Comparison of ENCODE assay signal across 8 cellular contexts in the genomic region with DNA sequence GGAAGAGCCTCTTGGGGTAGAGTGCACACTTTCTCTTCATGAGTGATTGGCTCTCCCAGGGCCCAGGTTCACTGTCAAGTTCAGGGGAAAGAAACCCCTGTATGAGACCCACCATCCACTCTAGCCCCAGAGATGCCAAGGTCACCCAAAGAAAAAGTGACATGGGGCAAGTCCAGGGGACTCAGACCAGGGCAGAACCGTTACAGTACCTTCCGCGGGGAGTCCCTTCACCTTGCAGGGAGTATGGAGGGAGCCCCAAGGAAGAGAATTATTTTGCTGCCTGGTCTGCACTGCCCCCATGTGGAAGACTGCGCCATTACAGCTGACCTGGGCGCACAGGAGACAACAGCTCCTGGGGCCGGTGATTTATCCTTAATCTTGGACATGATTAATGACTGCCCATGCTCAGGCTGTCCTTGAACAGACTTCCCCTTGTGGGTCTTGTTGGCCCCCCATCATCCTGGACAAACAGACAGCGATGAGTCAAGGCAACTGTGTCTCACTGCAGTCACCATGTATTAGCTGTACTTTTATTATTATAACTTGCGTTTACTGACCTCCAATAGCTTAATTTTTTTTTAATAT. TPM values are rescaled to one million over a fixed set of nuclear protein-coding genes. Genes with fewer than 3 reads are reported as not detected.
DNase-seq lines count a peak whose midpoint lies in the region; ATAC-seq and TF ChIP-seq lines count a peak whose summit lies in the region.

No MANE protein-coding gene starts in this region.

- H3K79me2 ChIP-seq in parathyroid adenoma, result peaks cover 11% of the 10 kb centered on the region

- no peak for TF ChIP-seq EP300 in gastroesophageal sphincter (IDR thresholded peaks at IDR 0.05)

- DNase-seq in D341Med (ENCODE audit: low spot score) (peak; percentile 81), HFF-Myc (ENCODE audit: extremely low read depth, low read depth) (no peak), RPMI7951 (ENCODE audit: low read depth) (peak; percentile 46), vagina (ENCODE audit: extremely low spot score in 2 of 2) (no peak)
- DNase-seq in activated effector memory CD4-positive, alpha-beta T cell treated with anti-CD3 and anti-CD28 coated beads, Interleukin-2, amount 50 U/mL, for 16 hours, result peak; percentile 80

- H3K4me1 ChIP-seq in gastroesophageal sphincter (peaks cover 0 to 14% (median 0%) of the 10 kb centered on the region in 3 donors), parathyroid adenoma (no peaks in the 10 kb centered on the region), vagina (peaks cover 21% of the 10 kb centered on the region)

- H3K9ac ChIP-seq in parathyroid adenoma, result no peak overlapping the region

- H3K36me3 ChIP-seq in gastroesophageal sphincter (peaks cover 0 to 80% of the 10 kb centered on the region in 2 donors), parathyroid adenoma (ENCODE audit: control insufficient read depth, insufficient read depth, low read length) (no peaks in the 10 kb centered on the region), vagina (peaks cover 0 to 10% of the 10 kb centered on the region in 2 donors)

- H3K9me3 ChIP-seq in gastroesophageal sphincter (no peaks in the 10 kb centered on the region), parathyroid adenoma (ENCODE audit: control insufficient read depth, low read length) (no peaks in the 10 kb centered on the region), vagina (no peaks in the 10 kb centered on the region)

- H3K27ac ChIP-seq in gastroesophageal sphincter (no peak overlapping the region), parathyroid adenoma (no peak overlapping the region), vagina (no peak overlapping the region)

- TF ChIP-seq CTCF in HFF-Myc (IDR thresholded peaks at IDR 0.05; ENCODE audit: low read depth, low read length, missing control alignments) (peak; percentile 96), gastroesophageal sphincter (IDR thresholded peaks at IDR 0.05) (peak in 3 of 4 experiments; percentile 94 to 95 (median 95)), parathyroid adenoma (IDR thresholded peaks at IDR 0.05) (peak; percentile 96), vagina (IDR thresholded peaks at IDR 0.05) (peak; percentile 94 to 96 (median 95))

- 15 to 47% methylated on average over 2 to 8 of the region's 8 CpGs for WGBS in gastroesophageal sphincter (ENCODE audit: low coverage in 1 of 2), 2 donors

- H3K4me3 ChIP-seq in HFF-Myc (replicated peaks; ENCODE audit: low read depth, low read length) (no peak overlapping the region), gastroesophageal sphincter (no peak overlapping the region), parathyroid adenoma (ENCODE audit: low read depth, low read length) (no peak overlapping the region), vagina (no peak overlapping the region)

- TF ChIP-seq POLR2A in gastroesophageal sphincter (IDR thresholded peaks at IDR 0.05), result no peak
- no peak for TF ChIP-seq POLR2A in vagina (IDR thresholded peaks at IDR 0.05)

- H3K27me3 ChIP-seq in gastroesophageal sphincter (no peaks in the 10 kb centered on the region), parathyroid adenoma (ENCODE audit: control insufficient read depth, insufficient read depth, low read length) (no peaks in the 10 kb centered on the region), vagina (no peaks in the 10 kb centered on the region)

- intact Hi-C loops in vagina (cut with DNase I), result loop anchor here (5.0 kb wide), 1 partner anchor 94 kb away; no protein-coding TSS in a partner anchor

- H3K4me2 ChIP-seq in parathyroid adenoma (ENCODE audit: low read length), result no peak overlapping the region

- ATAC-seq in gastroesophageal sphincter, result peak; percentile 78
- no peak for ATAC-seq in GM18520 (IDR thresholded peaks at IDR 0.05; ENCODE audit: unreplicated experiment)

- no peak overlapping the region for H2AFZ ChIP-seq in parathyroid adenoma

RNA-seq across cellular contexts. Expression of a gene that starts 29.9 kb away (rescaled TPM):
- 33.9 and 39.4 TPM in 2 replicates for total RNA-seq in RPMI7951 (2014; rRNA removed; shearing (Covaris generic))
- total RNA-seq in gastroesophageal sphincter (10 to 100 TPM; 23.5 to 44.1 (median 29.8) TPM), vagina (38.1 TPM)

Comparison
In these comparisons a context has a peak if more than half of its experiments do, and no peak if none do; other contexts are left out.
1. DNase-seq: peak in D341Med (single experiment), RPMI7951 (single experiment) and activated effector memory CD4-positive, alpha-beta T cell treated with anti-CD3 and anti-CD28 coated beads, Interleukin-2, amount 50 U/mL, for 16 hours (single experiment); none in HFF-Myc (single experiment) and vagina (0 of 2).
2. Peak in every context shown above with its lines, with median percentiles within 50 percentile points of each other: CTCF ChIP-seq.